Comparison of ENCODE assay signal across 8 cellular contexts in the genomic region with DNA sequence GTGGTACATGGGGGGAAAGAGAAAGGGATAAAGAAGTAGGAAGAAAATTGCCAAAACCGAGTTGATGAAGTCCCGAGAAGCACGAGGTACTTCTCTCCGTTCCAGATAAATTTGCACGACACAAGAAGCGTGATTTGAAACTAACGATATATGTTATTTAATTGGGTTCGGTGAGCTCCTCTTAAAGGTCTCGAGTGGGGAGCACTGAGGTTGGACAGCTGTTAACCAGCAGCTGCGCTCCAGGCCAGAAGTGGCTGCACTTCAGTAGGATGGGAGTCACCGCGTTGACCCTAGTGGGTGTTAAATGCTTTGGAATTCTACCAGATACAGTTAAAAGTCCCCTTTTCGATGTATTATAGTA. TPM values are rescaled to one million over a fixed set of nuclear protein-coding genes. Genes with fewer than 3 reads are reported as not detected.
A peak's percentile ranks its signal among the peaks of the same experiment; 100 is the strongest.
DNase-seq lines count a peak whose midpoint lies in the region; ATAC-seq and TF ChIP-seq lines count a peak whose summit lies in the region.

No MANE protein-coding gene starts in this region.

- H4K20me1 ChIP-seq in H9 (ENCODE audit: control insufficient read depth, insufficient read depth, insufficient read length), result no peaks in the 10 kb centered on the region
- H4K20me1 ChIP-seq in neural progenitor cell (ENCODE audit: low read depth), result peaks cover 14% of the 10 kb centered on the region

- H3K9ac ChIP-seq in H9 (ENCODE audit: extremely low read depth, insufficient read length, low read length), result peak overlapping the region; percentile 46
- H3K9ac ChIP-seq in neural progenitor cell, result no peak overlapping the region

- H2AK5ac ChIP-seq in H9 (ENCODE audit: insufficient read length, low read length), result no peak overlapping the region

- H3K23ac ChIP-seq in H9 (ENCODE audit: insufficient read length, low read depth, low read length), result no peak overlapping the region

- H3K23me2 ChIP-seq in H9 (ENCODE audit: insufficient read length, low read depth, low read length, poor library complexity, severe bottlenecking), result peaks cover 16% of the 10 kb centered on the region

- H3K14ac ChIP-seq in H9 (ENCODE audit: insufficient read depth, low read length), result no peak overlapping the region

- no peak overlapping the region for H2BK12ac ChIP-seq in H9 (ENCODE audit: insufficient read length, low read depth, low read length)

- peaks cover 50% of the 10 kb centered on the region for H3F3A ChIP-seq in neural progenitor cell (ENCODE audit: low read depth)

- peaks cover under 1 to 2% (median 2%) of the 10 kb centered on the region in 3 experiments; a peak in 5 of 7 replicates for H3K36me3 Mint-ChIP-seq in H9 (ENCODE audit: insufficient read depth in 1 of 3, low read depth in 3 of 3)
- peaks cover 5% of the 10 kb centered on the region for H3K36me3 Mint-ChIP-seq in neural progenitor cell

- in situ Hi-C loops in ACHN (cut with HindIII; ENCODE audit: low pct_ligation_motif_present, low pct_unique_long_range_greater_than_20kb, low sequenced_read_pairs), result no loop called here

- TF ChIP-seq CTCF in H9 (conservative IDR thresholded peaks at IDR 0.05) (no peak), fibroblast of villous mesenchyme (IDR thresholded peaks at IDR 0.05; ENCODE audit: insufficient read depth, low read depth, low read length) (no peak), neural progenitor cell (IDR thresholded peaks at IDR 0.05) (no peak)

- H3K27me3 ChIP-seq in H9 (ENCODE audit: insufficient read depth, low read length) (no peaks in the 10 kb centered on the region; the same call in 1 of the 2 replicates), neural progenitor cell (peaks cover 14% of the 10 kb centered on the region)

- H3K79me2 ChIP-seq in H9 (ENCODE audit: insufficient read depth, low read length) (peaks cover 2% of the 10 kb centered on the region; the same call in 1 of the 2 replicates), neural progenitor cell (ENCODE audit: low read depth) (peaks cover 25% of the 10 kb centered on the region)

- H3K4me2 ChIP-seq in H9 (ENCODE audit: insufficient read depth, insufficient read length, low read length), result peak overlapping the region; percentile 99
- H3K4me2 ChIP-seq in neural progenitor cell, result peak overlapping the region; percentile 96

- H3K4me3 ChIP-seq in fibroblast of villous mesenchyme (ENCODE audit: low read depth, low read length), result peak overlapping the region; percentile 96
- peak overlapping the region; percentile 91 for H3K4me3 ChIP-seq in neural progenitor cell

- H3K9me3 Mint-ChIP-seq in H9, result 0 out of 5 replicates have a peak, but pooled peaks cover 0 to 2% of the 10 kb centered on the region in 2 experiments
- H3K9me3 Mint-ChIP-seq in neural progenitor cell, result no peaks in the 10 kb centered on the region

- no peak overlapping the region for H3K56ac ChIP-seq in H9 (ENCODE audit: insufficient read length, low read depth, low read length)

- H4K91ac ChIP-seq in H9 (ENCODE audit: insufficient read length, low read depth, low read length), result no peak overlapping the region

- no peak overlapping the region for H3K18ac ChIP-seq in H9 (ENCODE audit: insufficient read length, low read depth, low read length)

- ATAC-seq in HG02852 (IDR thresholded peaks at IDR 0.05; ENCODE audit: unreplicated experiment), result no peak

- H2BK120ac ChIP-seq in H9 (ENCODE audit: low read depth, low read length, poor library complexity, severe bottlenecking), result no peak overlapping the region

- H3K27ac ChIP-seq in H9 (ENCODE audit: insufficient read length, low read depth, low read length) (no peak overlapping the region), neural progenitor cell (no peak overlapping the region)

- H3T11ph ChIP-seq in H9 (ENCODE audit: low read length), result no peak overlapping the region

- no CpG with 5 or more reads among the region's 13 CpGs for WGBS in H9 (ENCODE audit: extremely low coverage, insufficient read length, low lambda C conversion rate)

- DNase-seq in ACHN (peak; percentile 15), H9 (no peak), UCSD-AML1 (lab: John Stamatoyannopoulos, UW; ENCODE audit: unreplicated experiment) (peak; percentile 34), fibroblast of villous mesenchyme (ENCODE audit: low read depth) (peak; percentile 35), neural progenitor cell (ENCODE audit: low spot score) (peak; percentile 36), HK-2 (ENCODE audit: unreplicated experiment) (no peak), SIG-M5 treated with dmso at 0.1 percent for 504 hours (lab: John Stamatoyannopoulos, UW; ENCODE audit: unreplicated experiment) (no peak)

- H3K9me3 ChIP-seq in H9 (ENCODE audit: control insufficient read depth, low read depth, low read length) (no peaks in the 10 kb centered on the region), neural progenitor cell (ENCODE audit: low read depth) (no peaks in the 10 kb centered on the region)

- no peak overlapping the region for H2BK20ac ChIP-seq in H9 (ENCODE audit: low read depth, low read length, poor library complexity, severe bottlenecking)

- no peak overlapping the region for H3K4ac ChIP-seq in H9 (ENCODE audit: low read depth, low read length)

- no peak overlapping the region for H4K8ac ChIP-seq in H9 (replicated peaks; ENCODE audit: insufficient read length, low read depth, low read length)

- peaks cover 17 to 27% of the 10 kb centered on the region in 2 experiments for H3K4me1 Mint-ChIP-seq in H9
- peaks cover 31% of the 10 kb centered on the region for H3K4me1 Mint-ChIP-seq in neural progenitor cell

- H3K36me3 ChIP-seq in neural progenitor cell, result no peaks in the 10 kb centered on the region

- H3K4me3 Mint-ChIP-seq in H9, result peak overlapping the region; percentile 88 to 91
- peak overlapping the region; percentile 89 for H3K4me3 Mint-ChIP-seq in neural progenitor cell

- H3K27ac Mint-ChIP-seq in H9 (peak overlapping the region in 2 of 3 experiments; percentile 27 to 32; a peak in 1 of 7 replicates), neural progenitor cell (peak overlapping the region; percentile 50)

- H2AFZ ChIP-seq in H9 (ENCODE audit: low read length) (peak overlapping the region; percentile 61), neural progenitor cell (replicated peaks) (peak overlapping the region; percentile 93)

- no peak overlapping the region for H4K5ac ChIP-seq in H9 (ENCODE audit: insufficient read length, low read depth, low read length)

- peaks cover 13% of the 10 kb centered on the region for H3K27me3 Mint-ChIP-seq in H9 (ENCODE audit: low read depth)
- H3K27me3 Mint-ChIP-seq in neural progenitor cell (ENCODE audit: insufficient read depth, low read depth), result peaks cover 5% of the 10 kb centered on the region

- H2BK15ac ChIP-seq in H9 (ENCODE audit: low read depth, low read length), result no peak overlapping the region

- H3K79me1 ChIP-seq in H9 (ENCODE audit: insufficient read depth, low read depth, low read length, poor library complexity, severe bottlenecking), result peaks cover 5% of the 10 kb centered on the region

- H3K4me1 ChIP-seq in H9 (ENCODE audit: insufficient read depth, low read length) (peaks cover 4% of the 10 kb centered on the region; the same call in 1 of the 2 replicates), neural progenitor cell (peaks cover 22% of the 10 kb centered on the region)

- no peak overlapping the region for H2BK5ac ChIP-seq in H9 (ENCODE audit: insufficient read length, low read length)

RNA-seq across cellular contexts. Expression of gene DCAF5, which starts 0.9 kb away (rescaled TPM):
- total RNA-seq in H9 (2021) (27.9 and 31.4 TPM in 2 replicates), fibroblast of villous mesenchyme (24.2 and 30.0 TPM in 2 replicates), neural progenitor cell (ENCODE audit: low replicate concordance) (22.4 and 30.8 TPM in 2 replicates)

RNA-seq across cellular contexts. Expression of gene EXD2, which starts 37.5 kb away (rescaled TPM):
- total RNA-seq in H9 (2021), result 19.6 and 20.0 TPM in 2 replicates
- 16.8 and 18.6 TPM in 2 replicates for total RNA-seq in fibroblast of villous mesenchyme
- 22.6 and 23.2 TPM in 2 replicates for total RNA-seq in neural progenitor cell (ENCODE audit: low replicate concordance)

Comparison
In these comparisons a context has a peak if more than half of its experiments do, and no peak if none do; other contexts are left out.
1. DNase-seq: peak in ACHN (single experiment), UCSD-AML1 (single experiment), fibroblast of villous mesenchyme (single experiment) and neural progenitor cell (single experiment); none in H9 (single experiment), HK-2 (single experiment) and SIG-M5 treated with dmso at 0.1 percent for 504 hours (single experiment).